ENCODE assay signal across 11 cellular contexts in genomic region chr5:172911628-172911880, GRCh38. TPM values are rescaled to one million over a fixed set of nuclear protein-coding genes. Genes with fewer than 3 reads are reported as not detected.
DNase-seq lines count a peak whose midpoint lies in the region; ATAC-seq and TF ChIP-seq lines count a peak whose summit lies in the region.
"Had no signal": no experiment of that assay in that cellular context is flagged by ENCODE, and none has a peak within 500 bp of the region (broad histone marks: within the 10 kb centered on the region; RNA-seq: fewer than 3 reads in every experiment).

No MANE protein-coding gene starts in this region.

- peak overlapping the region; percentile 66 to 68 for H3K27ac ChIP-seq in right atrium auricular region
- H3K27ac ChIP-seq in esophagus squamous epithelium = peak overlapping the region; percentile 32 to 83 (median 64)
- peak overlapping the region; percentile 33 for H3K27ac ChIP-seq in parathyroid adenoma
- peak overlapping the region; percentile 29 for H3K27ac ChIP-seq in vagina

- TF ChIP-seq CTCF in right atrium auricular region (IDR thresholded peaks at IDR 0.05) (no peak), esophagus squamous epithelium (IDR thresholded peaks at IDR 0.05) (no peak), parathyroid adenoma (IDR thresholded peaks at IDR 0.05) (no peak), vagina (IDR thresholded peaks at IDR 0.05) (no peak)

- peaks cover 22% of the 10 kb centered on the region for H3K36me3 ChIP-seq in right atrium auricular region
- H3K36me3 ChIP-seq in esophagus squamous epithelium = peaks cover 0 to 74% (median 16%) of the 10 kb centered on the region in 3 donors
- H3K36me3 ChIP-seq in parathyroid adenoma (ENCODE audit: control insufficient read depth, insufficient read depth, low read length) = no peaks in the 10 kb centered on the region
- H3K36me3 ChIP-seq in vagina = peaks cover 0 to 40% of the 10 kb centered on the region in 2 donors

- TF ChIP-seq POLR2A in esophagus squamous epithelium (IDR thresholded peaks at IDR 0.05) (no peak), vagina (IDR thresholded peaks at IDR 0.05) (no peak)

- H3K4me1 ChIP-seq in right atrium auricular region (peaks cover 0 to 33% of the 10 kb centered on the region in 2 donors), esophagus squamous epithelium (peaks cover 0 to 15% (median 4%) of the 10 kb centered on the region in 3 donors), parathyroid adenoma (no peaks in the 10 kb centered on the region), vagina (peaks cover 13% of the 10 kb centered on the region)
- H3K4me1 ChIP-seq: HAP-1 had no signal

- DNase-seq in right atrium auricular region (ENCODE audit: low spot score) = no peak
- DNase-seq in left ventricle myocardium superior = no peak
- DNase-seq in esophagus squamous epithelium (lab: John Stamatoyannopoulos, UW) = no peak
- DNase-seq in vagina (ENCODE audit: extremely low spot score in 2 of 2) = no peak
- no peak for DNase-seq in NCI-H345 (lab: John Stamatoyannopoulos, UW)
- no peak for DNase-seq in HT-29 (ENCODE audit: low spot score)
- DNase-seq: activated CD4-positive, alpha-beta T cell treated with anti-CD3 and anti-CD28 coated beads, Interleukin-2, amount 50 U/mL, for 4 hours; T1000 had no signal

- H3K4me3 ChIP-seq in right atrium auricular region = no peak overlapping the region
- H3K4me3 ChIP-seq in esophagus squamous epithelium = no peak overlapping the region
- no peak overlapping the region for H3K4me3 ChIP-seq in parathyroid adenoma (ENCODE audit: low read depth, low read length)
- H3K4me3 ChIP-seq in vagina = no peak overlapping the region
- H3K4me3 ChIP-seq: HAP-1 had no signal

- intact Hi-C loops in left ventricle myocardium superior (cut with micrococcal nuclease) = no loop called here
- intact Hi-C loops in esophagus squamous epithelium (cut with DNase I) = no loop called here
- intact Hi-C loops in vagina (cut with DNase I) = no loop called here

- ATAC-seq in left ventricle myocardium superior (no peak), GM19452 (IDR thresholded peaks at IDR 0.05; ENCODE audit: unreplicated experiment) (no peak)

- H2AFZ ChIP-seq in parathyroid adenoma = no peak overlapping the region

- H3K27me3 ChIP-seq in right atrium auricular region (no peaks in the 10 kb centered on the region), esophagus squamous epithelium (no peaks in the 10 kb centered on the region), parathyroid adenoma (ENCODE audit: control insufficient read depth, insufficient read depth, low read length) (no peaks in the 10 kb centered on the region), vagina (no peaks in the 10 kb centered on the region)

- H3K9me3 ChIP-seq in right atrium auricular region = no peaks in the 10 kb centered on the region
- H3K9me3 ChIP-seq in esophagus squamous epithelium = no peaks in the 10 kb centered on the region
- H3K9me3 ChIP-seq in parathyroid adenoma (ENCODE audit: control insufficient read depth, low read length) = no peaks in the 10 kb centered on the region
- no peaks in the 10 kb centered on the region for H3K9me3 ChIP-seq in vagina
- H3K9me3 ChIP-seq: HAP-1 had no signal

- H3K9ac ChIP-seq in parathyroid adenoma = no peak overlapping the region

- no peak overlapping the region for H3K4me2 ChIP-seq in parathyroid adenoma (ENCODE audit: low read length)

- 53 to 74% methylated on average over 2 of the region's 2 CpGs for WGBS in esophagus squamous epithelium, 2 donors

- no peaks in the 10 kb centered on the region for H3K79me2 ChIP-seq in parathyroid adenoma

RNA-seq across cellular contexts. Expression of gene RPL26L1, which starts 47.7 kb away (rescaled TPM):
- total RNA-seq in right atrium auricular region (10 to 100 TPM; 21.1 to 30.1 TPM), left ventricle myocardium superior (22.3 TPM), esophagus squamous epithelium (10 to 100 TPM; 28.6 to 45.9 (median 34.8) TPM), vagina (17.7 TPM)
- 36.6 and 41.9 TPM in 2 replicates for total RNA-seq in HT-29 (2014; rRNA removed; shearing (Covaris generic))
